In genomic region chr5:87267574-87268125, GRCh38 we compare ENCODE assay signal across 8 cellular contexts.
DNase-seq lines count a peak whose midpoint lies in the region; FAIRE-seq and TF ChIP-seq lines count a peak whose summit lies in the region.

TSS of gene RASA1 (plus strand) at chr5:87267883. CDS start at chr5:87268452, 569 bp downstream.

- peak within 1 kb of the TSS; percentile 92 for H3K4me2 ChIP-seq in MM.1S (ENCODE audit: low read depth, low read length)

- no peak for TF ChIP-seq CTCF in MM.1S (IDR thresholded peaks at IDR 0.05; ENCODE audit: low read length)
- no peak for TF ChIP-seq CTCF in nephron progenitor cell (IDR thresholded peaks at IDR 0.05)

- H3K4me3 ChIP-seq in MM.1S (ENCODE audit: low read length): peak within 1 kb of the TSS; percentile 88

- peak within 1 kb of the TSS; percentile 99 for H3K27ac Mint-ChIP-seq in nephron progenitor cell
- H3K27ac Mint-ChIP-seq in stimulated activated naive CD8-positive, alpha-beta T cell treated with anti-CD3 and anti-CD28 coated beads, Interleukin-15, Interleukin-2, amounts not matched to agents 100 ng/mL and 50 ng/mL, for 24 hours: peak within 1 kb of the TSS; percentile 98

- DNase-seq in HCEC 1CT (peak; percentile 92), MM.1S (peak; percentile 88), SHP77 treated with DMSO at 0.1 percent for 48 hours (lab: John Stamatoyannopoulos, UW) (peak; percentile 88), fibroblast of the conjunctiva (ENCODE audit: low read depth) (peak; percentile 84), nephron progenitor cell (peak; percentile 99)
- DNase-seq in activated effector memory CD4-positive, alpha-beta T cell treated with anti-CD3 and anti-CD28 coated beads, Interleukin-2, amount 50 U/mL, for 16 hours: peak; percentile 94

- peaks cover 25% of the 10 kb centered on the region for H3K4me1 Mint-ChIP-seq in nephron progenitor cell
- H3K4me1 Mint-ChIP-seq in stimulated activated naive CD8-positive, alpha-beta T cell treated with anti-CD3 and anti-CD28 coated beads, Interleukin-15, Interleukin-2, amounts not matched to agents 100 ng/mL and 50 ng/mL, for 24 hours (ENCODE audit: low read depth): peaks cover 36% of the 10 kb centered on the region

- H3K9me2 ChIP-seq in MM.1S (replicated peaks; ENCODE audit: insufficient read depth, low read length): no peaks in the 10 kb centered on the region

- peaks cover 4% of the 10 kb centered on the region for H3K9me3 Mint-ChIP-seq in nephron progenitor cell
- no peaks in the 10 kb centered on the region for H3K9me3 Mint-ChIP-seq in stimulated activated naive CD8-positive, alpha-beta T cell treated with anti-CD3 and anti-CD28 coated beads, Interleukin-15, Interleukin-2, amounts not matched to agents 100 ng/mL and 50 ng/mL, for 24 hours

- H3K27ac ChIP-seq in MM.1S (ENCODE audit: low read length): peak within 1 kb of the TSS; percentile 84

- H3K4me3 Mint-ChIP-seq in nephron progenitor cell: peak within 1 kb of the TSS; percentile 99
- peak within 1 kb of the TSS; percentile 98 for H3K4me3 Mint-ChIP-seq in stimulated activated naive CD8-positive, alpha-beta T cell treated with anti-CD3 and anti-CD28 coated beads, Interleukin-15, Interleukin-2, amounts not matched to agents 100 ng/mL and 50 ng/mL, for 24 hours

- H3K4me1 ChIP-seq in MM.1S (ENCODE audit: low read length): no peaks in the 10 kb centered on the region

- no peaks in the 10 kb centered on the region for H3K27me3 ChIP-seq in MM.1S (replicated peaks; ENCODE audit: insufficient read depth, low read length)

- H3K36me3 Mint-ChIP-seq in nephron progenitor cell (ENCODE audit: low read depth): peaks cover 23% of the 10 kb centered on the region
- H3K36me3 Mint-ChIP-seq in stimulated activated naive CD8-positive, alpha-beta T cell treated with anti-CD3 and anti-CD28 coated beads, Interleukin-15, Interleukin-2, amounts not matched to agents 100 ng/mL and 50 ng/mL, for 24 hours (ENCODE audit: low read depth): no peaks in the 10 kb centered on the region

- H3K79me2 ChIP-seq in MM.1S (ENCODE audit: low read length): peaks cover 48% of the 10 kb centered on the region

- no peaks in the 10 kb centered on the region for H3K36me3 ChIP-seq in MM.1S (replicated peaks; ENCODE audit: insufficient read depth, low read length)

- H3F3A ChIP-seq in MM.1S (ENCODE audit: insufficient read depth, low read length): peaks cover 16% of the 10 kb centered on the region

- H3K9me3 ChIP-seq in MM.1S (replicated peaks; ENCODE audit: insufficient read depth, low read length): no peaks in the 10 kb centered on the region

- H3K27me3 Mint-ChIP-seq in nephron progenitor cell (ENCODE audit: low read depth, poor library complexity): peaks cover 10% of the 10 kb centered on the region
- H3K27me3 Mint-ChIP-seq in stimulated activated naive CD8-positive, alpha-beta T cell treated with anti-CD3 and anti-CD28 coated beads, Interleukin-15, Interleukin-2, amounts not matched to agents 100 ng/mL and 50 ng/mL, for 24 hours: no peaks in the 10 kb centered on the region

- peak within 1 kb of the TSS; percentile 82 for H3K9ac ChIP-seq in MM.1S (ENCODE audit: low read length)

- H2AFZ ChIP-seq in MM.1S (ENCODE audit: low read length): peak within 1 kb of the TSS; percentile 89

- FAIRE-seq in G401.6 (lab: Jason Lieb, UNC): peak; percentile 89

- H4K20me1 ChIP-seq in MM.1S (ENCODE audit: insufficient read depth, low read length): no peaks in the 10 kb centered on the region

Comparison
In these comparisons a context has a peak if more than half of its experiments do, and no peak if none do; other contexts are left out.
1. Peak in every context shown above with its lines: DNase-seq, H3K4me3 ChIP-seq and H3K27ac ChIP-seq.